Comparison of ENCODE assay signal across 7 cellular contexts in genomic region chr21:27908811-27909210, GRCh38.
DNase-seq lines count a peak whose midpoint lies in the region; FAIRE-seq and TF ChIP-seq lines count a peak whose summit lies in the region.
"Not testable (repeated sequence)": the region's sequence is repeated elsewhere in the genome, so short reads cannot be mapped to it uniquely, and the experiment has no call there.

No MANE protein-coding gene starts in this region.

- H3K36me3 ChIP-seq in astrocyte (ENCODE audit: insufficient read depth, low read length); fibroblast of lung (ENCODE audit: control insufficient read depth, insufficient read depth, low read length): not testable (repeated sequence)

- not testable (repeated sequence) for H3K4me1 ChIP-seq in astrocyte (ENCODE audit: insufficient read depth, low read length); fibroblast of lung (ENCODE audit: control insufficient read depth, extremely low read depth, insufficient read depth, low read length)

- TF ChIP-seq CTCF in astrocyte (IDR thresholded peaks at IDR 0.05; ENCODE audit: insufficient read depth, low read depth, low read length); chondrocyte (IDR thresholded peaks at IDR 0.05); fibroblast of lung (conservative IDR thresholded peaks at IDR 0.05 in 1 of 2, IDR thresholded peaks at IDR 0.05 in 1 of 2; ENCODE audit: low read depth in 1 of 2, low read length in 2 of 2); osteocyte (IDR thresholded peaks at IDR 0.05): not testable (repeated sequence)

- not testable (repeated sequence) for H3K4me3 Mint-ChIP-seq in astrocyte (ENCODE audit: unreplicated experiment); chondrocyte (ENCODE audit: unreplicated experiment); osteocyte (ENCODE audit: unreplicated experiment)

- H3K4me2 ChIP-seq in astrocyte (ENCODE audit: low read length): peak overlapping the region; percentile 19
- H3K4me2 ChIP-seq in fibroblast of lung (ENCODE audit: extremely low read depth, insufficient read depth, low read length): not testable (repeated sequence)

- H3K9ac ChIP-seq in astrocyte (ENCODE audit: low read length); fibroblast of lung (ENCODE audit: insufficient read depth, low read length): not testable (repeated sequence)

- H3K27me3 Mint-ChIP-seq in astrocyte (ENCODE audit: low read depth, unreplicated experiment); chondrocyte (ENCODE audit: low read depth); osteocyte (ENCODE audit: unreplicated experiment): not testable (repeated sequence)

- H3K27ac Mint-ChIP-seq in astrocyte (ENCODE audit: unreplicated experiment): not testable (repeated sequence)
- peak overlapping the region; percentile 76 for H3K27ac Mint-ChIP-seq in chondrocyte (ENCODE audit: unreplicated experiment)
- peak overlapping the region; percentile 87 for H3K27ac Mint-ChIP-seq in osteocyte (ENCODE audit: unreplicated experiment)

- DNase-seq in HS-27A (ENCODE audit: low read depth) (peak; percentile 17), astrocyte (ENCODE audit: low read depth) (peak; percentile 2), fibroblast of lung (ENCODE audit: low read depth in 2 of 2) (peak; percentile 6 to 59), fibroblast of the conjunctiva (ENCODE audit: low read depth) (peak; percentile 62), stromal cell of bone marrow (ENCODE audit: low read depth) (peak; percentile 33)
- DNase-seq in chondrocyte (ENCODE audit: low spot score); osteocyte (ENCODE audit: extremely low spot score, unreplicated experiment): not testable (repeated sequence)

- H3K4me3 ChIP-seq in astrocyte (ENCODE audit: insufficient read depth, low read depth, low read length); fibroblast of lung (replicated peaks in 1 of 4; ENCODE audit: control extremely low read depth in 1 of 4, insufficient read depth in 1 of 4, low read depth in 3 of 4, low read length in 4 of 4): not testable (repeated sequence)

- peak overlapping the region; percentile 61 for H3K27ac ChIP-seq in astrocyte (ENCODE audit: low read depth, low read length)
- H3K27ac ChIP-seq in fibroblast of lung (ENCODE audit: insufficient read depth, low read length): not testable (repeated sequence)

- not testable (repeated sequence) for H3K27me3 ChIP-seq in astrocyte (ENCODE audit: insufficient read depth, low read length); fibroblast of lung (ENCODE audit: control insufficient read depth, insufficient read depth, low read length)

- not testable (repeated sequence) for H2AFZ ChIP-seq in astrocyte (ENCODE audit: low read depth, low read length); fibroblast of lung (ENCODE audit: low read length)

- H3K9me3 Mint-ChIP-seq in astrocyte (ENCODE audit: unreplicated experiment); chondrocyte (ENCODE audit: low read depth); osteocyte (ENCODE audit: unreplicated experiment): not testable (repeated sequence)

- H4K20me1 ChIP-seq in astrocyte (ENCODE audit: insufficient read depth, low read length); fibroblast of lung (ENCODE audit: control insufficient read depth, extremely low read depth, insufficient read depth, low read length): not testable (repeated sequence)

- not testable (repeated sequence) for H3K36me3 Mint-ChIP-seq in astrocyte (ENCODE audit: low read depth, unreplicated experiment); chondrocyte (ENCODE audit: low read depth); osteocyte (ENCODE audit: unreplicated experiment)

- H3K9me3 ChIP-seq in astrocyte (ENCODE audit: insufficient read depth, low read depth, low read length); fibroblast of lung (ENCODE audit: control insufficient read depth, insufficient read depth, low read depth, low read length): not testable (repeated sequence)

- H3K4me1 Mint-ChIP-seq in astrocyte (ENCODE audit: low read depth, unreplicated experiment): not testable (repeated sequence)
- H3K4me1 Mint-ChIP-seq in chondrocyte (ENCODE audit: low read depth): peaks cover 16% of the 10 kb centered on the region
- peaks cover 39% of the 10 kb centered on the region for H3K4me1 Mint-ChIP-seq in osteocyte (ENCODE audit: unreplicated experiment)

- not testable (repeated sequence) for H3K79me2 ChIP-seq in astrocyte (ENCODE audit: insufficient read depth, low read length); fibroblast of lung (ENCODE audit: control insufficient read depth, insufficient read depth, low read length)

- FAIRE-seq in astrocyte (lab: Jason Lieb, UNC): not testable (repeated sequence)
